1 cellular context compared by ENCODE assay signal in the genomic region with DNA sequence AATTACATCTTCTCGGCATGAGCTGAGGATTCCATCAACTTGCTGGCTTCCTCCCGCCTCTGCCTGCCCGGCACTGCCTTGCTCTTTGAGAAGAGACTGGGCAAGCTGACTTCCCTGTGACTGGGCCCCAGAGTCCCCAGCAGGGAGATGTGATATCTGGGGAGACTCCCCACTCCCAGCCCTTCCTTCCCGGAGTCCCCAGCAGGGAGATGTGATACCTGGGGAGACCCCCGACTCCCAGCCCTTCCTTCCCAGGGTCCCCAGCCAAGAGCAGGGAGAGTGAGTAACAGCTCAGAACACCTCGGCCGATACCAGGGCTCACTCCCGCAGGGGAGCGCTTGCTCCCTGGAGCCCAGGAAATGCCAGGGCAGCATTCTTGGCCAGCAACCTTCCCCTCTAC.
TF ChIP-seq lines count a peak whose summit lies in the region.

No MANE protein-coding gene starts in this region.

TF ChIP-seq in H1, 55 proteins besides CTCF, POLR2A, EP300 and RAD21 (continued from another document):
- TF ChIP-seq PHF8 (conservative IDR thresholded peaks at IDR 0.05; ENCODE audit: low read depth, low read length) = no peak
- TF ChIP-seq SIRT6 (IDR thresholded peaks at IDR 0.05; ENCODE audit: low read length) = no peak
- no peak for TF ChIP-seq RNF2 (IDR thresholded peaks at IDR 0.05; ENCODE audit: borderline replicate concordance, low read depth, low read length, missing control alignments, poor library complexity, severe bottlenecking)
- TF ChIP-seq SAP30 (IDR thresholded peaks at IDR 0.05; ENCODE audit: insufficient read depth, insufficient replicate concordance, low read length) = no peak
